ENCODE assay signal across 8 cellular contexts in the genomic region with DNA sequence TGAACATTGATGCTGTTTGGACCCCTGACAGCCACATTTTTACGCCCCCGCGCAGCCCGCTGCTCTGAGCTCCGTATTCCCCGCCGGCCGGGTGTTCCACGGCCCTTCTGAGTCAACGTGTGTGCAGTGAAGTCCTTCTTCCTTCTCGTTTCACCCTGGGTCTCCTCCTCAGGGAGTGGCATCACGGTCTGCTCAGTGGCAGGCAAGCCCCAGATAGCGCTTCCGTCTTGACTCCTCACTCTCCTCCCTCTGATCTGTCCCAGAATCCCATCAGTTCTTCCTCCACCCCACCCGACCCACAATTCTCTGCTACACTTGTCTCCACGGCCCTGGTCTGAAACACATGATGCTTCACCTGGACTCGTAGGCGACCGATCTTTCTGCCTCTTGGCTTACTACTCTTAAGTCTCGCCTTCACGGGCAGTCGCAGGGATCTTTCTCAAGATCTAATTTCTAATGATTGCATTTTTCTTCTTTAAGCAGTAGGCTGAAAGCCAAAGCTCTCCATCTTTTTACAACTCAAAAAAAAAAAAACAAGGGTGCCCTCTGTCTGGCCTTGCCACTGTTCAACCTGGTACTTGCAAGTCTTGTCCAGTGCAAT. TPM values are rescaled to one million over a fixed set of nuclear protein-coding genes. Genes with fewer than 3 reads are reported as not detected.
DNase-seq lines count a peak whose midpoint lies in the region; ATAC-seq, FAIRE-seq and TF ChIP-seq lines count a peak whose summit lies in the region.

No MANE protein-coding gene starts in this region.

- no peaks in the 10 kb centered on the region for H3K27me3 Mint-ChIP-seq in CD8-positive, alpha-beta T cell (ENCODE audit: low read depth)

- H3K36me3 ChIP-seq in CD8-positive, alpha-beta T cell (ENCODE audit: insufficient read depth, low read length): no peaks in the 10 kb centered on the region
- no peaks in the 10 kb centered on the region for H3K36me3 ChIP-seq in HepG2 (replicated peaks in 1 of 2; ENCODE audit: control insufficient read depth in 1 of 2, insufficient read depth in 2 of 2, low read length in 2 of 2)

- BruUV-seq in HepG2 (replicated peaks; lab: Mats Ljungman, UMichigan): no TSS peak

- H3K27me3 ChIP-seq in CD8-positive, alpha-beta T cell (ENCODE audit: insufficient read depth, low read length): no peaks in the 10 kb centered on the region
- H3K27me3 ChIP-seq in HepG2 (ENCODE audit: control insufficient read depth in 1 of 2, insufficient read depth in 2 of 2, low read length in 2 of 2): no peaks in the 10 kb centered on the region

- no peaks in the 10 kb centered on the region for H3K79me2 ChIP-seq in HepG2 (ENCODE audit: insufficient read depth, low read length)

- peak overlapping the region; percentile 97 for H3K27ac Mint-ChIP-seq in CD8-positive, alpha-beta T cell

- intact Hi-C loops in CD8-positive, alpha-beta T cell (cut with DNase I, micrococcal nuclease): loop anchor here (1.0 to 10.0 kb wide), 8 partner anchors 28 to 631 kb away; partner anchors contain the start of genes URI1 (in 2 of the 2), C19orf12 (in 1 of the 2), CCNE1 (in 1 of the 2) and POP4 (in 1 of the 2)
- intact Hi-C loops in HepG2 (cut with micrococcal nuclease; ENCODE audit: unreplicated experiment): loop anchor here (2.0 kb wide), 1 partner anchor 35 kb away; the partner anchor contains the start of gene CCNE1

- H3K4me3 ChIP-seq in CD8-positive, alpha-beta T cell (ENCODE audit: low read depth, low read length): peak overlapping the region; percentile 93
- peak overlapping the region; percentile 75 to 77 for H3K4me3 ChIP-seq in cardiac fibroblast (replicated peaks in 1 of 2; ENCODE audit: low read depth in 2 of 2, low read length in 2 of 2)
- peak overlapping the region; percentile 55 to 72 (median 57) for H3K4me3 ChIP-seq in HepG2 (replicated peaks in 1 of 3; ENCODE audit: insufficient read depth in 1 of 3, low read depth in 2 of 3, low read length in 3 of 3)

- WGBS in HepG2 (ENCODE audit: low lambda C conversion rate): 3% methylated on average over 22 of the region's 22 CpGs

- H2AFZ ChIP-seq in HepG2 (ENCODE audit: low read length): peak overlapping the region; percentile 77

- no peak for TF ChIP-seq EP300 in HepG2 (IDR thresholded peaks at IDR 0.05; ENCODE audit: low read depth in 2 of 2, low read length in 2 of 2)
- TF ChIP-seq EP300 in HepG2 (CRISPR knock-in tag; IDR thresholded peaks at IDR 0.05; ENCODE audit: borderline replicate concordance): no peak

- peak in 3 of 7 experiments; percentile 28 to 60 (median 29) for DNase-seq in CD8-positive, alpha-beta T cell
- DNase-seq in SK-N-DZ (ENCODE audit: low spot score): peak; percentile 53
- DNase-seq in cardiac fibroblast (ENCODE audit: low read depth in 2 of 2): peak; percentile 20 to 21
- no peak for DNase-seq in HepG2 (ENCODE audit: low spot score)
- peak; percentile 28 to 41 for DNase-seq in stimulated activated CD4-positive, alpha-beta T cell treated with anti-CD3 and anti-CD28 coated beads, Interleukin-4, amount 100 ng/mL, for 4 hours
- no peak for DNase-seq in NCI-H524 treated with DMSO at 0.1 percent for 48 hours (lab: John Stamatoyannopoulos, UW)

- H3K9me3 Mint-ChIP-seq in CD8-positive, alpha-beta T cell: no peaks in the 10 kb centered on the region

- no peak for TF ChIP-seq CTCF in CD8-positive, alpha-beta T cell (IDR thresholded peaks at IDR 0.05)
- no peak for TF ChIP-seq CTCF in cardiac fibroblast (IDR thresholded peaks at IDR 0.05; ENCODE audit: low read depth, low read length)
- TF ChIP-seq CTCF in HepG2 (CRISPR knock-in tag; IDR thresholded peaks at IDR 0.05): no peak

- H3K4me1 ChIP-seq in CD8-positive, alpha-beta T cell (ENCODE audit: insufficient read depth, low read length): peaks cover 12% of the 10 kb centered on the region
- H3K4me1 ChIP-seq in HepG2 (ENCODE audit: insufficient read depth, low read length): peaks cover 71% of the 10 kb centered on the region

- H3K9me3 ChIP-seq in CD8-positive, alpha-beta T cell (ENCODE audit: low read length): no peaks in the 10 kb centered on the region
- no peaks in the 10 kb centered on the region for H3K9me3 ChIP-seq in HepG2 (ENCODE audit: low read length)

- H3K4me3 Mint-ChIP-seq in CD8-positive, alpha-beta T cell: peak overlapping the region; percentile 96

- TF ChIP-seq RAD21 in HepG2 (CRISPR knock-in tag; IDR thresholded peaks at IDR 0.05): no peak

- POLR2A ChIA-PET in CD8-positive, alpha-beta T cell (lab: Charles Lee): interaction anchor here (0.6 to 3.7 kb wide), 16 partner anchors 9 to 240 kb away, joined by 3 to 38 read pairs (median 4); partner anchors contain the start of genes POP4 and URI1
- POLR2A ChIA-PET in HepG2 (lab: Yijun Ruan, JAX): interaction anchor here (0.9 to 1.8 kb wide), 5 partner anchors 10 to 131 kb away, joined by 3 to 5 read pairs (median 4); partner anchors contain the start of gene C19orf12

- CTCF ChIA-PET in CD8-positive, alpha-beta T cell (lab: Charles Lee): interaction anchor here (0.8 to 2.0 kb wide), 10 partner anchors 9 to 181 kb away, joined by 3 to 9 read pairs (median 4); partner anchors contain the start of gene PLEKHF1
- CTCF ChIA-PET in HepG2 (lab: Yijun Ruan, JAX; ENCODE audit: low intra/inter-chr PET ratio, low total read pairs): no interaction called here

- H3K27ac ChIP-seq in CD8-positive, alpha-beta T cell (ENCODE audit: low read depth, low read length): peak overlapping the region; percentile 74
- peak overlapping the region; percentile 59 for H3K27ac ChIP-seq in HepG2 (ENCODE audit: extremely low read length, insufficient read depth, low read length)

- no peak for ATAC-seq in CD8-positive, alpha-beta T cell
- peak; percentile 5 for ATAC-seq in HG03354 (IDR thresholded peaks at IDR 0.05; ENCODE audit: poor library complexity, severe bottlenecking, unreplicated experiment)
- no peak for ATAC-seq in HepG2
- no peak for ATAC-seq in HG03442 (IDR thresholded peaks at IDR 0.05; ENCODE audit: unreplicated experiment)

- peaks cover 14% of the 10 kb centered on the region for H3K4me1 Mint-ChIP-seq in CD8-positive, alpha-beta T cell (ENCODE audit: low read depth)

- no peak for FAIRE-seq in HepG2 (lab: Jason Lieb, UNC)

- H3K4me2 ChIP-seq in HepG2 (ENCODE audit: low read depth, low read length): peak overlapping the region; percentile 97

- peaks cover 4% of the 10 kb centered on the region for H3K36me3 Mint-ChIP-seq in CD8-positive, alpha-beta T cell

- no peak for TF ChIP-seq POLR2A in HepG2 (IDR thresholded peaks at IDR 0.05; ENCODE audit: insufficient read depth in 1 of 2, low read depth in 2 of 2, low read length in 2 of 2)

- in situ Hi-C loops in HepG2 (cut with HindIII; ENCODE audit: extremely low pct_ligation_motif_present, low pct_unique_long_range_greater_than_20kb): no loop called here

- no peaks in the 10 kb centered on the region for H4K20me1 ChIP-seq in HepG2 (ENCODE audit: insufficient read depth, low read length)

- peak overlapping the region; percentile 59 for H3K9ac ChIP-seq in HepG2 (ENCODE audit: insufficient read depth, low read depth, low read length)

TF ChIP-seq in HepG2, 621 proteins besides CTCF, POLR2A, EP300 and RAD21 (continues in another document):
- 0 out of 2 replicates have a peak, but pooled peaks have one; percentile 17 for TF ChIP-seq KLF6 (CRISPR knock-in tag; IDR thresholded peaks at IDR 0.05)
- TF ChIP-seq GATA4 (IDR thresholded peaks at IDR 0.05; ENCODE audit: borderline replicate concordance, low read depth): no peak; the same call in 1 of the 2 replicates
- TF ChIP-seq KLF13 (CRISPR knock-in tag; IDR thresholded peaks at IDR 0.05): no peak
- TF ChIP-seq ZNF891 (CRISPR knock-in tag; IDR thresholded peaks at IDR 0.05): no peak
- TF ChIP-seq ZZZ3 (CRISPR knock-in tag; IDR thresholded peaks at IDR 0.05; ENCODE audit: borderline replicate concordance): 0 out of 2 replicates have a peak, but pooled peaks have one; percentile 17
- no peak for TF ChIP-seq HMGA1 (CRISPR knock-in tag; conservative IDR thresholded peaks at IDR 0.05)
- TF ChIP-seq ZNF775 (CRISPR knock-in tag; IDR thresholded peaks at IDR 0.05; ENCODE audit: borderline replicate concordance): 0 out of 2 replicates have a peak, but pooled peaks have one; percentile 31
- no peak for TF ChIP-seq RBM39 (IDR thresholded peaks at IDR 0.05; ENCODE audit: low read depth, low read length, poor library complexity, severe bottlenecking)

RNA-seq across cellular contexts. Expression of gene CCNE1, which starts 33.9 kb away (rescaled TPM):
- 1 to 10 TPM; 4.9 to 6.6 TPM for total RNA-seq in CD8-positive, alpha-beta T cell
- polyA plus RNA-seq in SK-N-DZ (2014; cell fraction: cytosol; rRNA removed): 26.2 and 28.0 TPM in 2 replicates
- polyA plus RNA-seq in SK-N-DZ (2014; cell fraction: nucleus; rRNA removed): 48.9 and 64.6 TPM in 2 replicates
- total RNA-seq in HepG2 (2016; rRNA removed; fragmentation: Illumina TruSeq; extraction: Trizol): 46.9 and 50.6 TPM in 2 replicates
- total RNA-seq in HepG2 (2016; cell fraction: cytosol; rRNA removed; fragmentation: Illumina TruSeq; extraction: Trizol; ENCODE audit: low read depth): 38.2 and 42.8 TPM in 2 replicates
- total RNA-seq in HepG2 (2016; cell fraction: insoluble cytoplasmic fraction; rRNA removed; fragmentation: Illumina TruSeq; extraction: Trizol): 46.5 and 48.3 TPM in 2 replicates
- 68.3 and 74.7 TPM in 2 replicates for total RNA-seq in HepG2 (2016; cell fraction: membrane; rRNA removed; fragmentation: Illumina TruSeq; extraction: Trizol)
- 25.8 and 26.1 TPM in 2 replicates for total RNA-seq in HepG2 (2016; cell fraction: nucleus; rRNA removed; fragmentation: Illumina TruSeq; extraction: Trizol)
- 12.4 and 16.0 TPM in 2 replicates for polyA plus RNA-seq in HepG2 (2011; rRNA removed)
- 13.7 and 13.8 TPM in 2 replicates for polyA plus RNA-seq in HepG2 (2011; cell fraction: cytosol; rRNA removed)
- 12.6 and 14.9 TPM in 2 replicates for polyA plus RNA-seq in HepG2 (2011; cell fraction: nucleus; rRNA removed)
- 9.4 and 15.3 TPM in 2 replicates for polyA plus RNA-seq in HepG2 (2012)
- 41.9 and 55.0 TPM in 2 replicates for polyA plus RNA-seq in HepG2 (2016; cell fraction: cytosol; fragmentation: Illumina TruSeq; extraction: Trizol; ENCODE audit: low read depth)
- 48.2 and 54.2 TPM in 2 replicates for polyA plus RNA-seq in HepG2 (2016; cell fraction: insoluble cytoplasmic fraction; fragmentation: Illumina TruSeq; extraction: Trizol; ENCODE audit: low read depth)
- polyA plus RNA-seq in HepG2 (2016; cell fraction: membrane; fragmentation: Illumina TruSeq; extraction: Trizol; ENCODE audit: low read depth): 56.6 and 66.9 TPM in 2 replicates
- polyA plus RNA-seq in HepG2 (2016; cell fraction: nucleus; fragmentation: Illumina TruSeq; extraction: Trizol; ENCODE audit: insufficient read depth, low read depth): 46.3 and 47.1 TPM in 2 replicates
- 11.3 and 13.3 TPM in 2 replicates for polyA minus RNA-seq in HepG2 (2011; rRNA and poly(A)+ RNA removed; ENCODE audit: low replicate concordance)
- polyA minus RNA-seq in HepG2 (2011; cell fraction: cytosol; rRNA and poly(A)+ RNA removed): 6.7 and 7.8 TPM in 2 replicates
- polyA minus RNA-seq in HepG2 (2011; cell fraction: nucleus; rRNA and poly(A)+ RNA removed): 8.7 and 9.8 TPM in 2 replicates

Comparison
In these comparisons a context has a peak if more than half of its experiments do, and no peak if none do; other contexts are left out.
1. DNase-seq: peak in SK-N-DZ (single experiment), cardiac fibroblast (2 of 2) and stimulated activated CD4-positive, alpha-beta T cell treated with anti-CD3 and anti-CD28 coated beads, Interleukin-4, amount 100 ng/mL, for 4 hours (2 of 2); none in HepG2 (single experiment) and NCI-H524 treated with DMSO at 0.1 percent for 48 hours (single experiment).
2. Peak in every context shown above with its lines, with median percentiles within 50 percentile points of each other: H3K4me3 ChIP-seq.